In genomic region chr2:199646439-199646838, GRCh38 we compare ENCODE assay signal across 11 cellular contexts.
DNase-seq lines count a peak whose midpoint lies in the region; ATAC-seq and TF ChIP-seq lines count a peak whose summit lies in the region.
"Had no signal": no experiment of that assay in that cellular context is flagged by ENCODE, and none has a peak within 500 bp of the region (broad histone marks: within the 10 kb centered on the region; RNA-seq: fewer than 3 reads in every experiment).

No MANE protein-coding gene starts in this region.

- TF ChIP-seq POLR2A in lower leg skin (IDR thresholded peaks at IDR 0.05) = no peak

- H3K4me3 ChIP-seq in lower leg skin (ENCODE audit: low read depth, poor library complexity, severe bottlenecking) = no peak overlapping the region

- intact Hi-C loops in lower leg skin (cut with DNase I; ENCODE audit: low total_unique reads) = no loop called here

- ATAC-seq in GM18508 (IDR thresholded peaks at IDR 0.05; ENCODE audit: insufficient read depth, unreplicated experiment) (peak; percentile 91), GM21381 (IDR thresholded peaks at IDR 0.05; ENCODE audit: unreplicated experiment) (peak; percentile 82), HG02938 (IDR thresholded peaks at IDR 0.05; ENCODE audit: unreplicated experiment) (peak; percentile 93), HG03520 (IDR thresholded peaks at IDR 0.05; ENCODE audit: unreplicated experiment) (peak; percentile 97)

- TF ChIP-seq CTCF in lower leg skin (IDR thresholded peaks at IDR 0.05) = no peak

- 34 to 59% methylated on average over 2 of the region's 2 CpGs for WGBS in lower leg skin, 2 donors

- no peak for DNase-seq in stimulated activated naive CD4-positive, alpha-beta T cell treated with Interleukin-2 at 50 U/mL for 16 hours (lab: John Stamatoyannopoulos, UW)
- no peak for DNase-seq in lower leg skin (ENCODE audit: low spot score in 2 of 2)
- DNase-seq in 8988T = no peak
- DNase-seq in COLO829 (ENCODE audit: low spot score) = no peak
- DNase-seq: activated naive CD8-positive, alpha-beta T cell treated with anti-CD3 and anti-CD28 coated beads for 36 hours; NCI-H1092 treated with DMSO at 0.1 percent for 48 hours; stimulated activated CD4-positive, alpha-beta T cell treated with anti-CD3 and anti-CD28 coated beads, Interleukin-4, amount 100 ng/mL, for 4 hours had no signal
